Comparison of ENCODE assay signal across 10 cellular contexts in genomic region chr7:27193335-27194001, GRCh38. TPM values are rescaled to one million over a fixed set of nuclear protein-coding genes. Genes with fewer than 3 reads are reported as not detected.
DNase-seq lines count a peak whose midpoint lies in the region; ATAC-seq and TF ChIP-seq lines count a peak whose summit lies in the region.
"Had no signal": no experiment of that assay in that cellular context is flagged by ENCODE, and none has a peak within 500 bp of the region (broad histone marks: within the 10 kb centered on the region; RNA-seq: fewer than 3 reads in every experiment).

No MANE protein-coding gene starts in this region.

- H4K20me1 ChIP-seq in GM23248 (ENCODE audit: insufficient read depth) (no peaks in the 10 kb centered on the region), smooth muscle cell (ENCODE audit: low read depth) (peaks cover 36% of the 10 kb centered on the region)

- DNase-seq in GM23248: no peak
- DNase-seq in left kidney (ENCODE audit: low read depth, low spot score): peak; percentile 66
- no peak for DNase-seq in smooth muscle cell (lab: John Stamatoyannopoulos, UW; ENCODE audit: unreplicated experiment)
- no peak for DNase-seq in NCI-H1092 (lab: John Stamatoyannopoulos, UW)
- DNase-seq in activated gamma-delta T cell treated with Interleukin-2 at 50 U/mL for 16 hours: no peak
- no peak for DNase-seq in GF-D8 (lab: John Stamatoyannopoulos, UW)
- DNase-seq: esophagus squamous epithelium, NCI-H1694 had no signal

- peak overlapping the region; percentile 83 for H3K4me2 ChIP-seq in GM23248 (ENCODE audit: unreplicated experiment)
- H3K4me2 ChIP-seq in smooth muscle cell: peak overlapping the region; percentile 89

- H3K36me3 ChIP-seq in GM23248 (ENCODE audit: low read depth) (no peaks in the 10 kb centered on the region), smooth muscle cell (ENCODE audit: low read depth) (no peaks in the 10 kb centered on the region)
- H3K36me3 ChIP-seq: esophagus squamous epithelium had no signal

- H3K27me3 ChIP-seq in GM23248 (replicated peaks; ENCODE audit: insufficient read depth) (0 out of 2 replicates have a peak, but pooled peaks cover 10% of the 10 kb centered on the region), smooth muscle cell (ENCODE audit: low read depth) (no peaks in the 10 kb centered on the region)

- WGBS in GM23248 (ENCODE audit: low coverage in 1 of 2, low lambda C conversion rate in 2 of 2, missing lambda C conversion rate in 2 of 2), 2 experiments: 93 to 94% methylated on average over 28 to 29 of the region's 29 CpGs
- WGBS in smooth muscle cell (ENCODE audit: low lambda C conversion rate): 14% methylated on average over 29 of the region's 29 CpGs

- ATAC-seq in GM19035 (IDR thresholded peaks at IDR 0.05; ENCODE audit: unreplicated experiment): no peak

- H3K4me3 ChIP-seq in GM23248: peak overlapping the region; percentile 74
- H3K4me3 ChIP-seq in smooth muscle cell: peak overlapping the region; percentile 67

- no peaks in the 10 kb centered on the region for H3K4me1 ChIP-seq in GM23248 (ENCODE audit: insufficient read depth)
- no peaks in the 10 kb centered on the region for H3K4me1 ChIP-seq in smooth muscle cell (ENCODE audit: low read depth)

- no peak overlapping the region for H3K27ac ChIP-seq in GM23248
- peak overlapping the region; percentile 98 for H3K27ac ChIP-seq in VCaP
- peak overlapping the region; percentile 87 for H3K27ac ChIP-seq in smooth muscle cell (ENCODE audit: low read depth)
- H3K27ac ChIP-seq: esophagus squamous epithelium had no signal

- H2AFZ ChIP-seq in GM23248 (peak overlapping the region; percentile 84), smooth muscle cell (ENCODE audit: low read depth) (peak overlapping the region; percentile 6)

- H3K9ac ChIP-seq in GM23248 (peak overlapping the region; percentile 74), smooth muscle cell (ENCODE audit: low read depth) (peak overlapping the region; percentile 66)

- no peaks in the 10 kb centered on the region for H3K9me3 ChIP-seq in GM23248 (ENCODE audit: low read depth)
- H3K9me3 ChIP-seq in smooth muscle cell (replicated peaks; ENCODE audit: low read depth): no peaks in the 10 kb centered on the region
- H3K9me3 ChIP-seq: esophagus squamous epithelium had no signal

- H3K79me2 ChIP-seq in GM23248 (ENCODE audit: insufficient read depth) (no peaks in the 10 kb centered on the region), smooth muscle cell (ENCODE audit: low read depth) (peaks cover 100% of the 10 kb centered on the region)

- H3F3A ChIP-seq in GM23248 (ENCODE audit: insufficient read depth): peaks cover 5% of the 10 kb centered on the region; the same call in 1 of the 2 replicates
- peaks cover 5% of the 10 kb centered on the region for H3F3A ChIP-seq in smooth muscle cell (ENCODE audit: low read depth)

- H3K9me2 ChIP-seq in GM23248 (ENCODE audit: insufficient read depth): no peaks in the 10 kb centered on the region

- no peak for TF ChIP-seq CTCF in VCaP (conservative IDR thresholded peaks at IDR 0.05)
- no peak for TF ChIP-seq CTCF in smooth muscle cell (IDR thresholded peaks at IDR 0.05; ENCODE audit: borderline replicate concordance, insufficient read depth, poor library complexity, severe bottlenecking)

- in situ Hi-C loops in GM23248 (cut with MboI): loop anchor here (10.0 kb wide), 1 partner anchor 901 kb away; no protein-coding TSS in a partner anchor

RNA-seq across cellular contexts. Expression of gene HOXA13, which starts 6.4 kb away (rescaled TPM):
- 0.13 and 0.43 TPM in 2 replicates for total RNA-seq in GM23248 (2014; rRNA removed; shearing (Covaris generic))
- polyA plus RNA-seq in GM23248 (2016; fragmentation: Nextera tagmentation; extraction: Ambion mirVana): 0.13 and 0.15 TPM in 2 replicates
- total RNA-seq in smooth muscle cell: 14.2 and 21.6 TPM in 2 replicates
- 6.2 and 10.0 TPM in 2 replicates for polyA plus RNA-seq in smooth muscle cell
- total RNA-seq: esophagus squamous epithelium had no signal

RNA-seq across cellular contexts. Expression of gene HOXA11, which starts 8.4 kb away (rescaled TPM):
- 8.3 and 10.5 TPM in 2 replicates for total RNA-seq in GM23248 (2014; rRNA removed; shearing (Covaris generic))
- 8.0 and 8.4 TPM in 2 replicates for polyA plus RNA-seq in GM23248 (2016; fragmentation: Nextera tagmentation; extraction: Ambion mirVana)
- total RNA-seq in smooth muscle cell: 18.2 and 20.3 TPM in 2 replicates
- 25.2 and 27.7 TPM in 2 replicates for polyA plus RNA-seq in smooth muscle cell
- total RNA-seq: esophagus squamous epithelium had no signal

RNA-seq across cellular contexts. Expression of gene HOXA10, which starts 19.3 kb away (rescaled TPM):
- total RNA-seq in GM23248 (2014; rRNA removed; shearing (Covaris generic)): 27.4 and 29.3 TPM in 2 replicates
- polyA plus RNA-seq in GM23248 (2016; fragmentation: Nextera tagmentation; extraction: Ambion mirVana): 27.1 and 28.0 TPM in 2 replicates
- total RNA-seq in smooth muscle cell: 35.7 and 53.6 TPM in 2 replicates
- 37.6 and 39.4 TPM in 2 replicates for polyA plus RNA-seq in smooth muscle cell
- total RNA-seq: esophagus squamous epithelium had no signal

RNA-seq across cellular contexts. Expression of gene HOXA9, which starts 28.1 kb away (rescaled TPM):
- total RNA-seq in GM23248 (2014; rRNA removed; shearing (Covaris generic)): 32.1 and 43.7 TPM in 2 replicates
- polyA plus RNA-seq in GM23248 (2016; fragmentation: Nextera tagmentation; extraction: Ambion mirVana): 26.9 and 28.3 TPM in 2 replicates
- 22.9 and 35.8 TPM in 2 replicates for total RNA-seq in smooth muscle cell
- polyA plus RNA-seq in smooth muscle cell: 12.6 and 19.2 TPM in 2 replicates

RNA-seq across cellular contexts. Expression of gene HOXA7, which starts 37.0 kb away (rescaled TPM):
- 3.4 and 6.6 TPM in 2 replicates for total RNA-seq in GM23248 (2014; rRNA removed; shearing (Covaris generic))
- 14.3 and 15.8 TPM in 2 replicates for polyA plus RNA-seq in GM23248 (2016; fragmentation: Nextera tagmentation; extraction: Ambion mirVana)
- 0.72 TPM in 1 of 2 replicates, not detected in the other for total RNA-seq in smooth muscle cell
- 1.2 and 1.6 TPM in 2 replicates for polyA plus RNA-seq in smooth muscle cell

Comparison
In these comparisons a context has a peak if more than half of its experiments do, and no peak if none do; other contexts are left out.
1. RNA of gene HOXA13, which starts 6.4 kb away (total RNA-seq): 14.2 to 21.6 TPM in smooth muscle cell; 0.13 to 0.43 TPM in GM23248; every median in the first group is over 10 times any median in the second.